ENCODE assay signal across 1 cellular context in the genomic region with DNA sequence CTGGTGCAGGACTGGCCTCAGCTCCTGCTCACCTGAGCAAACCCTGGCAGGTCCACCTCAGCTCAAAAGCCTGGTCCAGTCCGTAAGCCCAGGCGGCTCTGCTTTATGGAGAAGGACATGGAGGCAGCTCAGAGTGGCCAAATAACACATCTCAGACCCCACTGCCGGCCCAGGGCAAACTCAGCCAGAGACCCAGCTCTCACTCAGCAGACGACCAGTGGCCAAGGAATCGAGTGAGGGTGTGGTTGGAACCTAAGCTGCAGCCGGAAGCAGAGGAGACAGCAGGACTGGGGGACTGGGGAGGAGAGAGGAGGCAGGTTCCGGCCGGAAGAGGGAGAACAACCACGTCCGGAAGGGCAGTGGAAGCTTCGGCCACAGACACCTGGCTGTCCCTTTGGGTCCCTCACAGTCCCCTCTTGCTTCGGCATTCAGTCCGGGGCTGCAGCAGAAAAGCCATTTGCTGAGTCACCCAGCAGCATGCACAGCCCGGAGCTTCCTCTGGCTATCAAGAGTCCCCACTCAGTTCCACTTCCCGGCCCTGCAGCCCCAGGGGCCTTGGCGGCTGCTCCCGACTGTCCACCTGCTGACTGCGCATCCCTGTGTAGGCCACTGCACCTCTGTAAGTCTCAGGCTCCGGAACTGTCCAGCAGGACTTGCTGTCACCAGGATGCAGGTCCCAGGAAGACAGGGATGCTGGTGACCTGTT.
TF ChIP-seq lines count a peak whose summit lies in the region.

No MANE protein-coding gene starts in this region.

TF ChIP-seq in SK-N-SH, 30 proteins besides CTCF, POLR2A, EP300 and RAD21:
- TF ChIP-seq, protein P1, sequence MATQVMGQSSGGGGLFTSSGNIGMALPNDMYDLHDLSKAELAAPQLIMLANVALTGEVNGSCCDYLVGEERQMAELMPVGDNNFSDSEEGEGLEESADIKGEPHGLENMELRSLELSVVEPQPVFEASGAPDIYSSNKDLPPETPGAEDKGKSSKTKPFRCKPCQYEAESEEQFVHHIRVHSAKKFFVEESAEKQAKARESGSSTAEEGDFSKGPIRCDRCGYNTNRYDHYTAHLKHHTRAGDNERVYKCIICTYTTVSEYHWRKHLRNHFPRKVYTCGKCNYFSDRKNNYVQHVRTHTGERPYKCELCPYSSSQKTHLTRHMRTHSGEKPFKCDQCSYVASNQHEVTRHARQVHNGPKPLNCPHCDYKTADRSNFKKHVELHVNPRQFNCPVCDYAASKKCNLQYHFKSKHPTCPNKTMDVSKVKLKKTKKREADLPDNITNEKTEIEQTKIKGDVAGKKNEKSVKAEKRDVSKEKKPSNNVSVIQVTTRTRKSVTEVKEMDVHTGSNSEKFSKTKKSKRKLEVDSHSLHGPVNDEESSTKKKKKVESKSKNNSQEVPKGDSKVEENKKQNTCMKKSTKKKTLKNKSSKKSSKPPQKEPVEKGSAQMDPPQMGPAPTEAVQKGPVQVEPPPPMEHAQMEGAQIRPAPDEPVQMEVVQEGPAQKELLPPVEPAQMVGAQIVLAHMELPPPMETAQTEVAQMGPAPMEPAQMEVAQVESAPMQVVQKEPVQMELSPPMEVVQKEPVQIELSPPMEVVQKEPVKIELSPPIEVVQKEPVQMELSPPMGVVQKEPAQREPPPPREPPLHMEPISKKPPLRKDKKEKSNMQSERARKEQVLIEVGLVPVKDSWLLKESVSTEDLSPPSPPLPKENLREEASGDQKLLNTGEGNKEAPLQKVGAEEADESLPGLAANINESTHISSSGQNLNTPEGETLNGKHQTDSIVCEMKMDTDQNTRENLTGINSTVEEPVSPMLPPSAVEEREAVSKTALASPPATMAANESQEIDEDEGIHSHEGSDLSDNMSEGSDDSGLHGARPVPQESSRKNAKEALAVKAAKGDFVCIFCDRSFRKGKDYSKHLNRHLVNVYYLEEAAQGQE (IDR thresholded peaks at IDR 0.05; ENCODE audit: low read depth, low read length), result peak; percentile 66; the same call in 1 of the 2 replicates
- TF ChIP-seq EZH2phosphoT487 (IDR thresholded peaks at IDR 0.05; ENCODE audit: borderline replicate concordance, low read depth), result no peak
